In genomic region chr10:110212119-110213006, GRCh38 we compare ENCODE assay signal across 8 cellular contexts. TPM values are rescaled to one million over a fixed set of nuclear protein-coding genes. Genes with fewer than 3 reads are reported as not detected.
DNase-seq lines count a peak whose midpoint lies in the region; ATAC-seq and TF ChIP-seq lines count a peak whose summit lies in the region.

No MANE protein-coding gene starts in this region.

- peak overlapping the region; percentile 87 for H3K27ac Mint-ChIP-seq in activated T-helper 17 cell treated with anti-CD3 and anti-CD28 coated beads, Interleukin-2, amount 50 U/mL, for 72 hours

- peaks cover 68% of the 10 kb centered on the region for H3K36me3 Mint-ChIP-seq in activated T-helper 17 cell treated with anti-CD3 and anti-CD28 coated beads, Interleukin-2, amount 50 U/mL, for 72 hours (ENCODE audit: low read depth)

- ATAC-seq in activated T-helper 17 cell treated with anti-CD3 and anti-CD28 coated beads, Interleukin-2, amount 50 U/mL, for 72 hours (replicated peaks): peak; percentile 13
- no peak for ATAC-seq in sciatic nerve

- H3K4me3 Mint-ChIP-seq in activated T-helper 17 cell treated with anti-CD3 and anti-CD28 coated beads, Interleukin-2, amount 50 U/mL, for 72 hours: peak overlapping the region; percentile 90

- TF ChIP-seq CTCF in LNCaP clone FGC (IDR thresholded peaks at IDR 0.05; ENCODE audit: control insufficient read depth, extremely low read depth, insufficient read depth): no peak

- intact Hi-C loops in sciatic nerve (cut with DNase I): no loop called here

- H3K4me1 Mint-ChIP-seq in activated T-helper 17 cell treated with anti-CD3 and anti-CD28 coated beads, Interleukin-2, amount 50 U/mL, for 72 hours: peaks cover 44% of the 10 kb centered on the region

- peak; percentile 67 to 68 for DNase-seq in AML-193 (lab: John Stamatoyannopoulos, UW)
- DNase-seq in LNCaP clone FGC (ENCODE audit: low read depth): no peak
- DNase-seq in inferior parietal cortex (ENCODE audit: extremely low spot score): peak; percentile 23
- DNase-seq in sciatic nerve (ENCODE audit: low spot score): no peak
- no peak for DNase-seq in NCI-H1048 (lab: John Stamatoyannopoulos, UW)
- no peak for DNase-seq in occipital lobe (lab: John Stamatoyannopoulos, UW)
- DNase-seq in SHP77 (lab: John Stamatoyannopoulos, UW): no peak

- no peaks in the 10 kb centered on the region for H3K27me3 Mint-ChIP-seq in activated T-helper 17 cell treated with anti-CD3 and anti-CD28 coated beads, Interleukin-2, amount 50 U/mL, for 72 hours

- H3K4me3 ChIP-seq in LNCaP clone FGC (ENCODE audit: low read depth, low read length): peak overlapping the region; percentile 64

- no peaks in the 10 kb centered on the region for H3K9me3 Mint-ChIP-seq in activated T-helper 17 cell treated with anti-CD3 and anti-CD28 coated beads, Interleukin-2, amount 50 U/mL, for 72 hours

RNA-seq across cellular contexts. Expression of gene MXI1, which starts 5.0 kb away (rescaled TPM):
- total RNA-seq in activated T-helper 17 cell treated with anti-CD3 and anti-CD28 coated beads, Interleukin-2, amount 50 U/mL, for 72 hours: 100 to 1,000 TPM in 1 of 2 donors, 10 to 100 TPM in 1; 32.5 to 130 TPM
- 72.2 TPM for total RNA-seq in sciatic nerve
- total RNA-seq in occipital lobe: 68.2 TPM

Comparison
In these comparisons a context has a peak if more than half of its experiments do, and no peak if none do; other contexts are left out.
1. DNase-seq: peak in AML-193 (2 of 2) and inferior parietal cortex (single experiment); none in LNCaP clone FGC (single experiment), sciatic nerve (single experiment), NCI-H1048 (single experiment), occipital lobe (single experiment) and SHP77 (0 of 2).